Comparison of ENCODE assay signal across 8 cellular contexts in genomic region chr7:7713730-7714129, GRCh38.
"Had no signal": no experiment of that assay in that cellular context is flagged by ENCODE, and none has a peak within 500 bp of the region (broad histone marks: within the 10 kb centered on the region; RNA-seq: fewer than 3 reads in every experiment).

No MANE protein-coding gene starts in this region.

- H2AFZ ChIP-seq: GM23248 had no signal

- ATAC-seq: K562 had no signal

- FAIRE-seq: HTR-8/SVneo, K562 had no signal

- DNase-seq: GM23248, GOT3, H9, HCEC 1CT, IMR-90, KG1 had no signal

- H3K27ac ChIP-seq: GM23248 had no signal

- H3K4me3 ChIP-seq: GM23248, K562 had no signal

- H3K9ac ChIP-seq: GM23248 had no signal
